8 cellular contexts compared by ENCODE assay signal in genomic region chr18:58670561-58671121, GRCh38. TPM values are rescaled to one million over a fixed set of nuclear protein-coding genes. Genes with fewer than 3 reads are reported as not detected.
A peak's percentile ranks its signal among the peaks of the same experiment; 100 is the strongest.
DNase-seq lines count a peak whose midpoint lies in the region; ATAC-seq, FAIRE-seq and TF ChIP-seq lines count a peak whose summit lies in the region.

No MANE protein-coding gene starts in this region.

- H3K9me3 Mint-ChIP-seq in CD8-positive, alpha-beta T cell = no peaks in the 10 kb centered on the region
- H3K9me3 Mint-ChIP-seq in activated CD8-positive, alpha-beta T cell treated with anti-CD3 and anti-CD28 coated beads for 36 hours = no peaks in the 10 kb centered on the region

- no peak for ATAC-seq in CD8-positive, alpha-beta T cell
- ATAC-seq in activated CD8-positive, alpha-beta T cell treated with anti-CD3 and anti-CD28 coated beads for 36 hours = no peak
- ATAC-seq in HG02623 (IDR thresholded peaks at IDR 0.05; ENCODE audit: unreplicated experiment) = no peak

- H3K27me3 Mint-ChIP-seq in CD8-positive, alpha-beta T cell (ENCODE audit: low read depth) = no peaks in the 10 kb centered on the region
- no peaks in the 10 kb centered on the region for H3K27me3 Mint-ChIP-seq in activated CD8-positive, alpha-beta T cell treated with anti-CD3 and anti-CD28 coated beads for 36 hours

- H3K4me3 Mint-ChIP-seq in CD8-positive, alpha-beta T cell = peak overlapping the region; percentile 84
- peak overlapping the region; percentile 93 for H3K4me3 Mint-ChIP-seq in activated CD8-positive, alpha-beta T cell treated with anti-CD3 and anti-CD28 coated beads for 36 hours

- H3K36me3 ChIP-seq in CD8-positive, alpha-beta T cell (ENCODE audit: insufficient read depth, low read length) = no peaks in the 10 kb centered on the region
- H3K36me3 ChIP-seq in stomach = no peaks in the 10 kb centered on the region

- peaks cover 20% of the 10 kb centered on the region for H3K36me3 Mint-ChIP-seq in CD8-positive, alpha-beta T cell
- peaks cover 12% of the 10 kb centered on the region for H3K36me3 Mint-ChIP-seq in activated CD8-positive, alpha-beta T cell treated with anti-CD3 and anti-CD28 coated beads for 36 hours (ENCODE audit: low read depth)

- peaks cover 40% of the 10 kb centered on the region for H3K4me1 ChIP-seq in CD8-positive, alpha-beta T cell (ENCODE audit: insufficient read depth, low read length)
- peaks cover 10 to 46% (median 24%) of the 10 kb centered on the region in 4 donors for H3K4me1 ChIP-seq in stomach

- 9 to 19% (median 10%) methylated on average over 21 to 25 of the region's 25 CpGs for WGBS in stomach, 5 donors

- CTCF ChIA-PET in CD8-positive, alpha-beta T cell (lab: Charles Lee) = interaction anchor here (1.0 to 4.0 kb wide), 9 partner anchors 12 to 94 kb away, joined by 3 to 22 read pairs (median 4); no protein-coding TSS in a partner anchor
- CTCF ChIA-PET in activated CD8-positive, alpha-beta T cell treated with anti-CD3 and anti-CD28 coated beads for 36 hours (lab: Charles Lee) = interaction anchor here (1.0 to 4.4 kb wide), 8 partner anchors 11 to 142 kb away, joined by 3 to 32 read pairs (median 8); no protein-coding TSS in a partner anchor

- TF ChIP-seq CTCF in CD8-positive, alpha-beta T cell (IDR thresholded peaks at IDR 0.05) = no peak
- no peak for TF ChIP-seq CTCF in activated CD8-positive, alpha-beta T cell treated with anti-CD3 and anti-CD28 coated beads for 36 hours (IDR thresholded peaks at IDR 0.05)
- no peak for TF ChIP-seq CTCF in stomach (IDR thresholded peaks at IDR 0.05)

- peak overlapping the region; percentile 81 for H3K27ac Mint-ChIP-seq in CD8-positive, alpha-beta T cell
- H3K27ac Mint-ChIP-seq in activated CD8-positive, alpha-beta T cell treated with anti-CD3 and anti-CD28 coated beads for 36 hours = peak overlapping the region; percentile 71

- intact Hi-C loops in CD8-positive, alpha-beta T cell (cut with DNase I, micrococcal nuclease) = loop anchor here (1.0 to 10.0 kb wide), 16 partner anchors 12 to 687 kb away; partner anchors contain the start of genes LMAN1 (in 2 of the 2), NEDD4L (in 2 of the 2), ALPK2 (in 1 of the 2) and SEC11C (in 1 of the 2)
- intact Hi-C loops in activated CD8-positive, alpha-beta T cell treated with anti-CD3 and anti-CD28 coated beads for 36 hours (cut with micrococcal nuclease) = loop anchor here (5.0 to 10.0 kb wide), 2 partner anchors 53 to 94 kb away; no protein-coding TSS in a partner anchor
- intact Hi-C loops in stomach (cut with DNase I; ENCODE audit: low total_unique reads) = no loop called here

- TF ChIP-seq EP300 in stomach (IDR thresholded peaks at IDR 0.05) = no peak

- no peak for TF ChIP-seq POLR2A in stomach (IDR thresholded peaks at IDR 0.05)

- no peaks in the 10 kb centered on the region for H3K27me3 ChIP-seq in CD8-positive, alpha-beta T cell (ENCODE audit: insufficient read depth, low read length)
- peaks cover 0 to 12% (median 0%) of the 10 kb centered on the region in 3 donors for H3K27me3 ChIP-seq in stomach

- peak; percentile 4 for FAIRE-seq in HTR-8/SVneo (lab: Jason Lieb, UNC)

- no peaks in the 10 kb centered on the region for H3K9me3 ChIP-seq in CD8-positive, alpha-beta T cell (ENCODE audit: low read length)
- no peaks in the 10 kb centered on the region for H3K9me3 ChIP-seq in iPS-18c (ENCODE audit: control insufficient read depth, insufficient read depth, low read length)
- no peaks in the 10 kb centered on the region for H3K9me3 ChIP-seq in stomach

- no peak for DNase-seq in CD8-positive, alpha-beta T cell
- DNase-seq in HTR-8/SVneo (ENCODE audit: insufficient read length, low spot score) (no peak), stomach (no peak), HCEC 1CT (no peak), occipital lobe (lab: John Stamatoyannopoulos, UW) (no peak)
- no peak for DNase-seq in activated CD8-positive, alpha-beta T cell treated with anti-CD3 and anti-CD28 coated beads for 36 hours

- peak overlapping the region; percentile 83 for H3K4me3 ChIP-seq in CD8-positive, alpha-beta T cell (ENCODE audit: low read depth, low read length)
- H3K4me3 ChIP-seq in iPS-18c (ENCODE audit: insufficient read depth, low read depth, low read length) (peak overlapping the region; percentile 65), stomach (peak overlapping the region; percentile 68 to 92 (median 80))

- peak overlapping the region; percentile 21 for H3K27ac ChIP-seq in CD8-positive, alpha-beta T cell (ENCODE audit: low read depth, low read length)
- H3K27ac ChIP-seq in stomach = peak overlapping the region; percentile 77 to 98 (median 95)

- POLR2A ChIA-PET in CD8-positive, alpha-beta T cell (lab: Charles Lee) = interaction anchor here (0.7 to 4.1 kb wide), 29 partner anchors 9 to 177 kb away, joined by 3 to 89 read pairs (median 5); no protein-coding TSS in a partner anchor
- POLR2A ChIA-PET in activated CD8-positive, alpha-beta T cell treated with anti-CD3 and anti-CD28 coated beads for 36 hours (lab: Charles Lee) = interaction anchor here (0.7 to 4.6 kb wide), 20 partner anchors 12 to 145 kb away, joined by 3 to 37 read pairs (median 5); no protein-coding TSS in a partner anchor

- peaks cover 42% of the 10 kb centered on the region for H3K4me1 Mint-ChIP-seq in CD8-positive, alpha-beta T cell (ENCODE audit: low read depth)
- H3K4me1 Mint-ChIP-seq in activated CD8-positive, alpha-beta T cell treated with anti-CD3 and anti-CD28 coated beads for 36 hours (ENCODE audit: low read depth) = peaks cover 57% of the 10 kb centered on the region

RNA-seq across cellular contexts. Expression of gene MALT1, which starts 0.6 kb away (rescaled TPM):
- 10 to 100 TPM; 67.9 to 69.9 TPM for total RNA-seq in CD8-positive, alpha-beta T cell
- total RNA-seq in activated CD8-positive, alpha-beta T cell treated with anti-CD3 and anti-CD28 coated beads for 36 hours = 10 to 100 TPM; 57.8 to 67.5 TPM
- 10 to 100 TPM; 12.9 to 85.7 (median 38.9) TPM for total RNA-seq in stomach
- polyA plus RNA-seq in stomach = 1 to 10 TPM; 4.9 to 7.1 (median 6.1) TPM
- 25.4 TPM for total RNA-seq in occipital lobe

RNA-seq across cellular contexts. Expression of gene ALPK2, which starts 41.8 kb away (rescaled TPM):
- under 1 TPM; 0.14 to 0.27 TPM for total RNA-seq in CD8-positive, alpha-beta T cell
- total RNA-seq in activated CD8-positive, alpha-beta T cell treated with anti-CD3 and anti-CD28 coated beads for 36 hours = under 1 TPM; 0.34 to 0.59 TPM
- total RNA-seq in stomach (10 to 100 TPM in 3 of 5 donors, 1 to 10 TPM in 1, not detected in 1; 3.5 to 28.6 (median 17.4) TPM), occipital lobe (0.47 TPM)
- under 1 TPM in 2 of 3 donors, not detected in 1; 0.19 to 0.33 TPM for polyA plus RNA-seq in stomach
